13 cellular contexts compared by ENCODE assay signal in the genomic region with DNA sequence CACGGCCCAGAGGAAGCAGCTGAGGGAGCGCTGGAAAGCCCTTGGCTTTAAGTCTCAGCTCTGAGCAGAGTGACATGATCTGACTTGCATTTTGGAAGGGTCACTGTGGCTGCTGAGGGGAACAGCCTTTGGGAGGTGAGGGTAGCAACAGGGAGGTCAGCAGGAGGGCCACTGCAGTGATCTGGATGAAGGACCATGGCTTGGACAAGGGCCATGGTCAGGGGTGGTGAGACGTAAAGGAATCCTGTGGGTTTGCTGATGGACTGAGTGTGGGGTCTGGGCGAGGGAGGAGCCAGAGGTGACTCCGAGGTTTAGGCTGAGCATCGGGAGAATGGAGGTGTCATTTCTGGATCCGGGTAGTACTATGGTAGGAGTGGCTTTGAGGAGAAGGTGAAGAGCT. TPM values are rescaled to one million over a fixed set of nuclear protein-coding genes. Genes with fewer than 3 reads are reported as not detected.
A peak's percentile ranks its signal among the peaks of the same experiment; 100 is the strongest.
DNase-seq lines count a peak whose midpoint lies in the region; ATAC-seq and TF ChIP-seq lines count a peak whose summit lies in the region.
"Had no signal": no experiment of that assay in that cellular context is flagged by ENCODE, and none has a peak within 500 bp of the region (broad histone marks: within the 10 kb centered on the region; RNA-seq: fewer than 3 reads in every experiment).

No MANE protein-coding gene starts in this region.

- H3K4me1 Mint-ChIP-seq in CD4-positive, alpha-beta T cell (ENCODE audit: low read depth), result peaks cover 49% of the 10 kb centered on the region
- H3K4me1 Mint-ChIP-seq in Calu3 (ENCODE audit: low read depth, unreplicated experiment), result no peaks in the 10 kb centered on the region
- peaks cover 44% of the 10 kb centered on the region in 2 donors for H3K4me1 Mint-ChIP-seq in natural killer cell treated with Interleukin-12 subunit alpha and Interleukin-12 subunit beta and Interleukin-15 and Interleukin-18, amount 100 ng/mL, for 72 hours (ENCODE audit: low read depth in 2 of 2)

- no peaks in the 10 kb centered on the region for H3K27me3 ChIP-seq in CD4-positive, alpha-beta T cell (ENCODE audit: control insufficient read depth, insufficient read depth, low read length)
- H3K27me3 ChIP-seq in ascending aorta, result no peaks in the 10 kb centered on the region
- H3K27me3 ChIP-seq: heart left ventricle, pancreas had no signal

- H3K9me3 Mint-ChIP-seq in CD4-positive, alpha-beta T cell, result no peaks in the 10 kb centered on the region
- H3K9me3 Mint-ChIP-seq in Calu3 (ENCODE audit: low read depth, unreplicated experiment), result no peaks in the 10 kb centered on the region
- H3K9me3 Mint-ChIP-seq in natural killer cell treated with Interleukin-12 subunit alpha and Interleukin-12 subunit beta and Interleukin-15 and Interleukin-18, amount 100 ng/mL, for 72 hours, result no peaks in the 10 kb centered on the region
- H3K9me3 Mint-ChIP-seq: activated CD4-positive, alpha-beta T cell treated with anti-CD3 and anti-CD28 coated beads, Interleukin-2, amount 10 ng/mL, durations not matched to agents 24 days and 14 days had no signal

- H3K4me3 ChIP-seq in ascending aorta, result no peak overlapping the region
- no peak overlapping the region for H3K4me3 ChIP-seq in mucosa of descending colon
- H3K4me3 ChIP-seq: heart left ventricle, pancreas had no signal

- no peak for DNase-seq in CD4-positive, alpha-beta T cell
- no peak for DNase-seq in Calu3
- DNase-seq in ascending aorta (ENCODE audit: low spot score in 2 of 2), result peak; percentile 0 to 31
- DNase-seq in natural killer cell treated with Interleukin-12 subunit alpha and Interleukin-12 subunit beta and Interleukin-15 and Interleukin-18, amount 100 ng/mL, for 72 hours (ENCODE audit: low spot score), result no peak
- DNase-seq in cerebellum (ENCODE audit: low spot score), result no peak
- DNase-seq in mucosa of descending colon, result no peak
- DNase-seq in MV-4-11 (lab: John Stamatoyannopoulos, UW), result no peak
- DNase-seq: activated CD4-positive, alpha-beta T cell treated with anti-CD3 and anti-CD28 coated beads, Interleukin-2, amount 10 ng/mL, durations not matched to agents 24 days and 14 days; heart left ventricle; NCI-H2029 treated with DMSO at 0.1 percent for 48 hours; NCI-H510A; trophoblast cell had no signal

- TF ChIP-seq CTCF in CD4-positive, alpha-beta T cell (IDR thresholded peaks at IDR 0.05), result no peak
- TF ChIP-seq CTCF in Calu3 (IDR thresholded peaks at IDR 0.05; ENCODE audit: unreplicated experiment) (no peak), ascending aorta (IDR thresholded peaks at IDR 0.05) (no peak), mucosa of descending colon (IDR thresholded peaks at IDR 0.05) (no peak)

- no peak overlapping the region for H3K27ac ChIP-seq in CD4-positive, alpha-beta T cell (ENCODE audit: low read depth, low read length)
- H3K27ac ChIP-seq in ascending aorta, result no peak overlapping the region
- H3K27ac ChIP-seq: heart left ventricle, pancreas had no signal

- H3K4me3 Mint-ChIP-seq in CD4-positive, alpha-beta T cell, result peak overlapping the region; percentile 25
- no peak overlapping the region for H3K4me3 Mint-ChIP-seq in Calu3 (ENCODE audit: low read depth, unreplicated experiment)
- no peak overlapping the region for H3K4me3 Mint-ChIP-seq in natural killer cell treated with Interleukin-12 subunit alpha and Interleukin-12 subunit beta and Interleukin-15 and Interleukin-18, amount 100 ng/mL, for 72 hours
- H3K4me3 Mint-ChIP-seq: activated CD4-positive, alpha-beta T cell treated with anti-CD3 and anti-CD28 coated beads, Interleukin-2, amount 10 ng/mL, durations not matched to agents 24 days and 14 days had no signal

- intact Hi-C loops in CD4-positive, alpha-beta T cell (cut with DNase I, micrococcal nuclease), result no loop called here
- intact Hi-C loops in Calu3 (cut with micrococcal nuclease; ENCODE audit: unreplicated experiment), result no loop called here
- intact Hi-C loops in ascending aorta (cut with DNase I), result no loop called here
- intact Hi-C loops in mucosa of descending colon (cut with DNase I, micrococcal nuclease), result no loop called here

- CTCF ChIA-PET in CD4-positive, alpha-beta T cell (lab: Charles Lee), result no interaction called here
- CTCF ChIA-PET in Calu3 (lab: Charles Lee), result no interaction called here

- peaks cover 51 to 75% of the 10 kb centered on the region in 2 donors for H3K36me3 ChIP-seq in ascending aorta
- H3K36me3 ChIP-seq in mucosa of descending colon (ENCODE audit: low read depth), result peaks cover 8% of the 10 kb centered on the region

- no peaks in the 10 kb centered on the region for H3K4me1 ChIP-seq in ascending aorta
- peaks cover 12% of the 10 kb centered on the region for H3K4me1 ChIP-seq in mucosa of descending colon (ENCODE audit: low read depth)

- H3K9me3 ChIP-seq in CD4-positive, alpha-beta T cell (ENCODE audit: control insufficient read depth, low read length), result no peaks in the 10 kb centered on the region
- H3K9me3 ChIP-seq in ascending aorta (no peaks in the 10 kb centered on the region), mucosa of descending colon (no peaks in the 10 kb centered on the region)
- H3K9me3 ChIP-seq: heart left ventricle, pancreas had no signal

- no TSS peak for BruUV-seq in Calu3 (replicated peaks; lab: Mats Ljungman, UMichigan)

- H3K36me3 Mint-ChIP-seq in CD4-positive, alpha-beta T cell (ENCODE audit: low read depth), result peaks cover 57% of the 10 kb centered on the region
- peaks cover 37% of the 10 kb centered on the region for H3K36me3 Mint-ChIP-seq in Calu3 (ENCODE audit: insufficient read depth, unreplicated experiment)
- H3K36me3 Mint-ChIP-seq in natural killer cell treated with Interleukin-12 subunit alpha and Interleukin-12 subunit beta and Interleukin-15 and Interleukin-18, amount 100 ng/mL, for 72 hours, result peaks cover 15% of the 10 kb centered on the region

- POLR2A ChIA-PET in CD4-positive, alpha-beta T cell (lab: Charles Lee), result interaction anchor here (1.9 kb wide), 1 partner anchor 20 kb away, joined by 8 read pairs; no protein-coding TSS in a partner anchor

- peak overlapping the region; percentile 90 for H3K27ac Mint-ChIP-seq in CD4-positive, alpha-beta T cell
- peak overlapping the region; percentile 1 for H3K27ac Mint-ChIP-seq in Calu3 (ENCODE audit: unreplicated experiment)
- H3K27ac Mint-ChIP-seq in natural killer cell treated with Interleukin-12 subunit alpha and Interleukin-12 subunit beta and Interleukin-15 and Interleukin-18, amount 100 ng/mL, for 72 hours, result peak overlapping the region; percentile 36 to 48

- no peaks in the 10 kb centered on the region for H3K27me3 Mint-ChIP-seq in CD4-positive, alpha-beta T cell
- H3K27me3 Mint-ChIP-seq in Calu3 (ENCODE audit: unreplicated experiment), result no peaks in the 10 kb centered on the region
- H3K27me3 Mint-ChIP-seq in natural killer cell treated with Interleukin-12 subunit alpha and Interleukin-12 subunit beta and Interleukin-15 and Interleukin-18, amount 100 ng/mL, for 72 hours, result peaks cover 0 to 3% of the 10 kb centered on the region in 2 donors
- H3K27me3 Mint-ChIP-seq: activated CD4-positive, alpha-beta T cell treated with anti-CD3 and anti-CD28 coated beads, Interleukin-2, amount 10 ng/mL, durations not matched to agents 24 days and 14 days had no signal

- ATAC-seq in CD4-positive, alpha-beta T cell (ENCODE audit: poor library complexity), result no peak
- ATAC-seq in natural killer cell treated with Interleukin-12 subunit alpha and Interleukin-12 subunit beta and Interleukin-15 and Interleukin-18, amount 100 ng/mL, for 72 hours, result no peak
- ATAC-seq in mucosa of descending colon, result no peak
- ATAC-seq: heart left ventricle, pancreas had no signal

RNA-seq across cellular contexts. Expression of a gene that starts 33.3 kb away (rescaled TPM):
- total RNA-seq in CD4-positive, alpha-beta T cell, result 10 to 100 TPM; 87.9 to 89.9 TPM
- 70.6 and 83.3 TPM in 2 replicates for total RNA-seq in Calu3 (2022)
- total RNA-seq in ascending aorta, result 101 TPM
- total RNA-seq in natural killer cell treated with Interleukin-12 subunit alpha and Interleukin-12 subunit beta and Interleukin-15 and Interleukin-18, amount 100 ng/mL, for 72 hours, result 10 to 100 TPM; 59.2 to 74.7 TPM
- total RNA-seq in cerebellum, result 32.7 TPM
- 100 to 1,000 TPM in 2 of 3 donors, 10 to 100 TPM in 1; 89.8 to 128 (median 108) TPM for total RNA-seq in mucosa of descending colon

RNA-seq across cellular contexts. Expression of a gene that starts 57.4 kb away (rescaled TPM):
- 10 to 100 TPM; 62.9 to 75.3 TPM for total RNA-seq in CD4-positive, alpha-beta T cell
- total RNA-seq in Calu3 (2022) (89.0 and 96.3 TPM in 2 replicates), ascending aorta (31.3 TPM), cerebellum (48.7 TPM), mucosa of descending colon (10 to 100 TPM; 34.0 to 48.1 (median 42.8) TPM)
- 100 to 1,000 TPM in 1 of 2 donors, 10 to 100 TPM in 1; 87.1 to 103 TPM for total RNA-seq in natural killer cell treated with Interleukin-12 subunit alpha and Interleukin-12 subunit beta and Interleukin-15 and Interleukin-18, amount 100 ng/mL, for 72 hours

Comparison
In these comparisons a context has a peak if more than half of its experiments do, and no peak if none do; other contexts are left out.
1. DNase-seq: peak in ascending aorta (2 of 2); none in CD4-positive, alpha-beta T cell (0 of 10), Calu3 (single experiment), natural killer cell treated with Interleukin-12 subunit alpha and Interleukin-12 subunit beta and Interleukin-15 and Interleukin-18, amount 100 ng/mL, for 72 hours (single experiment), cerebellum (single experiment), mucosa of descending colon (0 of 3) and MV-4-11 (single experiment).
2. H3K27ac Mint-ChIP-seq: peak in every context shown above with its lines; median percentile 90 in CD4-positive, alpha-beta T cell; 42 in natural killer cell treated with Interleukin-12 subunit alpha and Interleukin-12 subunit beta and Interleukin-15 and Interleukin-18, amount 100 ng/mL, for 72 hours; 1 in Calu3.